11 cellular contexts compared by ENCODE assay signal in the genomic region with DNA sequence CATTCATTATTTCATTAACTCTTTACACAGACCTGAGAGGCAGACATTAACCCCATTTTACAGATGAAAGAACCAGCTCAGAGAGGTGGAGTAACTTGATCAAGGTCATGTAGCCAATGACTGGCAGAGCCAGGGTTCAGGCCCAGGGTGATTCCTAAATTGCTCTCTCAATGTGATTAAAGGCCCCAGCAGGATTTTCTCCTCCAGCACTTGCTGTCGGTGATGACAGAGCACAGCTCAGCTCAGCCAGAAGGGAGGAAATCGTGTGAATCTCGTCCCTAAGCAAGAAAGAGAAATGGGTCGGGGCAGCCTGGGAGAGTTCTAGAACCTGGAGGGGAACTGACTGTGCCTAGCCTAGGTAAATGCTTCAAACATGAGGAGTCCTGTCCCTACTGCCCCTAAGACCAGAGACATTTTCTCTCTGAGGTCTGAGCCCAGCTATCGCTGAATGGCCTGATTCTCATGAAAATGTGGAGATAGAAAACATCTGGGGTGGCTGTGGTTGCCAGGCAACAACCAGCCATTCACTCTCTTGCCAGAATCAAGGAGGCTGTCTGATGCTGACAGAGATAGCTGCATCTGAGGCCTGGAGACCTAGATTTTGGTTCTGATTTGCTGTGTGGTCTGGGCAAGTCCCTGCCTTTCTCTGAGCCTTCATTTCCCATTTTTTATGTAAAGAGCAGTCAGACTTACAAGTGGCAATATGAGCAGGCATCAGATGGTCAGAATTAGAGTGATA. TPM values are rescaled to one million over a fixed set of nuclear protein-coding genes. Genes with fewer than 3 reads are reported as not detected.
DNase-seq lines count a peak whose midpoint lies in the region; ATAC-seq and TF ChIP-seq lines count a peak whose summit lies in the region.
"Had no signal": no experiment of that assay in that cellular context is flagged by ENCODE, and none has a peak within 500 bp of the region (broad histone marks: within the 10 kb centered on the region; RNA-seq: fewer than 3 reads in every experiment).

No MANE protein-coding gene starts in this region.

- POLR2A ChIA-PET in CD4-positive, alpha-beta memory T cell (lab: Charles Lee; ENCODE audit: partially characterized antibody): interaction anchor here (0.6 to 6.6 kb wide), 7 partner anchors 8 to 23 kb away, joined by 3 to 60 read pairs (median 4); partner anchors contain the start of gene RNF19B

- H3K4me1 Mint-ChIP-seq in CD4-positive, alpha-beta memory T cell: peaks cover 32 to 60% (median 45%) of the 10 kb centered on the region in 4 donors
- peaks cover 26% of the 10 kb centered on the region for H3K4me1 Mint-ChIP-seq in brain
- H3K4me1 Mint-ChIP-seq in naive B cell: peaks cover 34 to 51% (median 44%) of the 10 kb centered on the region in 3 donors

- TF ChIP-seq CTCF in MM.1S (IDR thresholded peaks at IDR 0.05; ENCODE audit: low read length): no peak
- no peak for TF ChIP-seq CTCF in brain (conservative IDR thresholded peaks at IDR 0.05)
- no peak for TF ChIP-seq CTCF in osteoblast (IDR thresholded peaks at IDR 0.05; ENCODE audit: extremely low read depth, low read depth, low read length)

- H3K4me3 Mint-ChIP-seq in CD4-positive, alpha-beta memory T cell: peak overlapping the region in 6 of 8 donors; percentile 29 to 75 (median 62)
- H3K4me3 Mint-ChIP-seq in brain (peak overlapping the region in 2 of 5 experiments; percentile 19 to 22), naive B cell (no peak overlapping the region)

- H3K9ac ChIP-seq in MM.1S (ENCODE audit: low read length): no peak overlapping the region

- intact Hi-C loops in CD4-positive, alpha-beta memory T cell (cut with micrococcal nuclease): loop anchor here (5.0 kb wide), 1 partner anchor 53 kb away; the partner anchor contains the start of gene AK2

- peaks cover 16% of the 10 kb centered on the region for H3F3A ChIP-seq in MM.1S (ENCODE audit: insufficient read depth, low read length)

- peak overlapping the region; percentile 67 for H3K27ac ChIP-seq in CD4-positive, alpha-beta memory T cell (ENCODE audit: low read depth, low read length)
- H3K27ac ChIP-seq in MM.1S (ENCODE audit: low read length) (peak overlapping the region; percentile 36; the same call in 1 of the 2 replicates), osteoblast (ENCODE audit: low read depth, low read length) (no peak overlapping the region)
- H3K27ac ChIP-seq: ovary had no signal

- no peaks in the 10 kb centered on the region for H3K36me3 Mint-ChIP-seq in CD4-positive, alpha-beta memory T cell
- no peaks in the 10 kb centered on the region for H3K36me3 Mint-ChIP-seq in brain
- H3K36me3 Mint-ChIP-seq in naive B cell: no peaks in the 10 kb centered on the region

- CTCF ChIA-PET in CD4-positive, alpha-beta memory T cell (lab: Charles Lee; ENCODE audit: partially characterized antibody): interaction anchor here (0.9 to 1.4 kb wide), 4 partner anchors 20 to 70 kb away, joined by 3 to 5 read pairs (median 4); no protein-coding TSS in a partner anchor

- no peak overlapping the region for H3K4me3 ChIP-seq in CD4-positive, alpha-beta memory T cell (ENCODE audit: low read length in 2 of 2)
- H3K4me3 ChIP-seq in MM.1S (ENCODE audit: low read length) (no peak overlapping the region), osteoblast (ENCODE audit: insufficient read depth, low read length) (no peak overlapping the region)
- H3K4me3 ChIP-seq: ovary had no signal

- H3K4me2 ChIP-seq in MM.1S (ENCODE audit: low read depth, low read length): peak overlapping the region; percentile 3; the same call in 1 of the 2 replicates
- H3K4me2 ChIP-seq in osteoblast (ENCODE audit: insufficient read depth, low read length): no peak overlapping the region

- H3K27me3 ChIP-seq in CD4-positive, alpha-beta memory T cell (ENCODE audit: insufficient read depth, low read length): no peaks in the 10 kb centered on the region
- H3K27me3 ChIP-seq in MM.1S (replicated peaks; ENCODE audit: insufficient read depth, low read length) (no peaks in the 10 kb centered on the region), osteoblast (ENCODE audit: insufficient read depth, low read length) (no peaks in the 10 kb centered on the region)
- H3K27me3 ChIP-seq: ovary had no signal

- H3K36me3 ChIP-seq in CD4-positive, alpha-beta memory T cell (ENCODE audit: insufficient read depth, low read length): no peaks in the 10 kb centered on the region
- H3K36me3 ChIP-seq in MM.1S (replicated peaks; ENCODE audit: insufficient read depth, low read length) (no peaks in the 10 kb centered on the region), osteoblast (ENCODE audit: insufficient read depth, low read length) (no peaks in the 10 kb centered on the region)
- H3K36me3 ChIP-seq: ovary had no signal

- no peaks in the 10 kb centered on the region for H3K9me3 ChIP-seq in CD4-positive, alpha-beta memory T cell (ENCODE audit: control insufficient read depth in 1 of 2, low read length in 2 of 2)
- H3K9me3 ChIP-seq in MM.1S (replicated peaks; ENCODE audit: insufficient read depth, low read length): no peaks in the 10 kb centered on the region
- no peaks in the 10 kb centered on the region for H3K9me3 ChIP-seq in osteoblast (ENCODE audit: low read depth, low read length)
- H3K9me3 ChIP-seq: ovary had no signal

- peaks cover 60% of the 10 kb centered on the region for H3K4me1 ChIP-seq in CD4-positive, alpha-beta memory T cell (ENCODE audit: insufficient read depth, low read length)
- peaks cover 52% of the 10 kb centered on the region for H3K4me1 ChIP-seq in MM.1S (ENCODE audit: low read length)
- peaks cover 25% of the 10 kb centered on the region for H3K4me1 ChIP-seq in osteoblast (ENCODE audit: insufficient read depth, low read length)

- H3K9me2 ChIP-seq in MM.1S (replicated peaks; ENCODE audit: insufficient read depth, low read length): no peaks in the 10 kb centered on the region

- peak; percentile 67 to 89 (median 82) for DNase-seq in CD4-positive, alpha-beta memory T cell
- DNase-seq in MM.1S (peak; percentile 60), naive B cell (no peak), NCI-H128 (lab: John Stamatoyannopoulos, UW; ENCODE audit: unreplicated experiment) (no peak), osteoblast (ENCODE audit: insufficient read length, low spot score, missing footprints) (no peak), 8988T (no peak)
- DNase-seq: KBM-7, ovary had no signal

- H2AFZ ChIP-seq in MM.1S (ENCODE audit: low read length) (no peak overlapping the region), osteoblast (ENCODE audit: low read length) (no peak overlapping the region)

- H3K79me2 ChIP-seq in MM.1S (ENCODE audit: low read length): no peaks in the 10 kb centered on the region
- no peaks in the 10 kb centered on the region for H3K79me2 ChIP-seq in osteoblast (ENCODE audit: insufficient read depth, low read length)

- no peak for ATAC-seq in naive B cell (ENCODE audit: low read depth in 2 of 2)
- ATAC-seq in HG03521 (IDR thresholded peaks at IDR 0.05; ENCODE audit: unreplicated experiment): no peak
- ATAC-seq: Panc1 had no signal

- no peaks in the 10 kb centered on the region for H3K9me3 Mint-ChIP-seq in CD4-positive, alpha-beta memory T cell
- H3K9me3 Mint-ChIP-seq in brain: peaks cover 0 to 6% (median 0%) of the 10 kb centered on the region in 5 experiments
- H3K9me3 Mint-ChIP-seq in naive B cell: no peaks in the 10 kb centered on the region

- H4K20me1 ChIP-seq in MM.1S (ENCODE audit: insufficient read depth, low read length) (no peaks in the 10 kb centered on the region), osteoblast (ENCODE audit: insufficient read depth, low read length) (no peaks in the 10 kb centered on the region)

- no peaks in the 10 kb centered on the region for H3K27me3 Mint-ChIP-seq in CD4-positive, alpha-beta memory T cell
- H3K27me3 Mint-ChIP-seq in brain (peaks cover 18% of the 10 kb centered on the region), naive B cell (no peaks in the 10 kb centered on the region)

- peak overlapping the region; percentile 87 to 98 (median 96) for H3K27ac Mint-ChIP-seq in CD4-positive, alpha-beta memory T cell
- H3K27ac Mint-ChIP-seq in brain (peak overlapping the region; percentile 25 to 93 (median 68)), naive B cell (peak overlapping the region in 4 of 6 donors; percentile 12 to 82 (median 60))

RNA-seq across cellular contexts. Expression of gene RNF19B, which starts 19.6 kb away (rescaled TPM):
- 10 to 100 TPM; 28.5 to 30.6 TPM for total RNA-seq in CD4-positive, alpha-beta memory T cell
- 1 to 10 TPM; 1.1 to 4.8 TPM for polyA plus RNA-seq in CD4-positive, alpha-beta memory T cell
- polyA plus RNA-seq in brain (ENCODE audit: insufficient read depth, low read depth, low replicate concordance): 28.4 TPM
- 1 to 10 TPM; 1.0 to 2.8 (median 1.9) TPM for polyA plus RNA-seq in naive B cell (ENCODE audit: low read depth in 6 of 6)
- total RNA-seq in osteoblast: 14.5 and 19.7 TPM in 2 replicates

RNA-seq across cellular contexts. Expression of gene AK2, which starts 52.4 kb away (rescaled TPM):
- total RNA-seq in CD4-positive, alpha-beta memory T cell: 10 to 100 TPM; 88.5 to 94.5 TPM
- 100 to 1,000 TPM; 109 to 148 TPM for polyA plus RNA-seq in CD4-positive, alpha-beta memory T cell
- polyA plus RNA-seq in brain (ENCODE audit: insufficient read depth, low read depth, low replicate concordance) (166 TPM), naive B cell (ENCODE audit: low read depth in 6 of 6) (100 to 1,000 TPM; 107 to 151 (median 134) TPM)
- 89.3 and 139 TPM in 2 replicates for total RNA-seq in osteoblast

Comparison
In these comparisons a context has a peak if more than half of its experiments do, and no peak if none do; other contexts are left out.
1. DNase-seq: peak in CD4-positive, alpha-beta memory T cell (5 of 5) and MM.1S (single experiment); none in naive B cell (single experiment), NCI-H128 (single experiment), osteoblast (single experiment) and 8988T (single experiment).
2. H3K4me3 Mint-ChIP-seq: peak in CD4-positive, alpha-beta memory T cell (6 of 8); none in naive B cell (0 of 8).
3. Peak in every context shown above with its lines, with median percentiles within 50 percentile points of each other: H3K27ac Mint-ChIP-seq.